Comparison of ENCODE assay signal across 11 cellular contexts in genomic region chr3:124826703-124827102, GRCh38.
DNase-seq lines count a peak whose midpoint lies in the region; ATAC-seq and TF ChIP-seq lines count a peak whose summit lies in the region.
"Had no signal": no experiment of that assay in that cellular context is flagged by ENCODE, and none has a peak within 500 bp of the region (broad histone marks: within the 10 kb centered on the region; RNA-seq: fewer than 3 reads in every experiment).

No MANE protein-coding gene starts in this region.

- DNase-seq in DMS53 (lab: John Stamatoyannopoulos, UW) (peak; percentile 25), DMS53 treated with DMSO at 0.1 percent for 48 hours (lab: John Stamatoyannopoulos, UW; ENCODE audit: unreplicated experiment) (no peak), astrocyte of the spinal cord (ENCODE audit: low read depth, low spot score) (peak; percentile 89), thoracic aorta (ENCODE audit: low spot score) (peak; percentile 34), activated T-cell treated with anti-CD3 and anti-CD28 coated beads for 4 hours (no peak)
- no peak for DNase-seq in activated CD4-positive, alpha-beta T cell treated with anti-CD3 and anti-CD28 coated beads, Interleukin-2, amount 10 ng/mL, durations not matched to agents 24 days and 14 days
- DNase-seq: GOT3 had no signal

- peaks cover 22% of the 10 kb centered on the region for H3K27me3 Mint-ChIP-seq in activated CD4-positive, alpha-beta T cell treated with anti-CD3 and anti-CD28 coated beads, Interleukin-2, amount 10 ng/mL, durations not matched to agents 24 days and 14 days

- no peaks in the 10 kb centered on the region for H3K4me1 Mint-ChIP-seq in activated CD4-positive, alpha-beta T cell treated with anti-CD3 and anti-CD28 coated beads, Interleukin-2, amount 10 ng/mL, durations not matched to agents 24 days and 14 days
- H3K4me1 Mint-ChIP-seq: central memory CD8-positive, alpha-beta T cell had no signal

- ATAC-seq in thoracic aorta (ENCODE audit: insufficient number of reproducible peaks, low FRiP score, low read depth) (peak; percentile 73), GM19455 (IDR thresholded peaks at IDR 0.05; ENCODE audit: unreplicated experiment) (no peak)

- no peak overlapping the region for H3K4me3 Mint-ChIP-seq in activated CD4-positive, alpha-beta T cell treated with anti-CD3 and anti-CD28 coated beads, Interleukin-2, amount 10 ng/mL, durations not matched to agents 24 days and 14 days
- H3K4me3 Mint-ChIP-seq: central memory CD8-positive, alpha-beta T cell; IgD-negative memory B cell had no signal

- H3K9me3 Mint-ChIP-seq in activated CD4-positive, alpha-beta T cell treated with anti-CD3 and anti-CD28 coated beads, Interleukin-2, amount 10 ng/mL, durations not matched to agents 24 days and 14 days = no peaks in the 10 kb centered on the region
- H3K9me3 Mint-ChIP-seq: central memory CD8-positive, alpha-beta T cell; IgD-negative memory B cell had no signal

- peaks cover 28% of the 10 kb centered on the region for H3K36me3 ChIP-seq in iPS-20b (ENCODE audit: insufficient read depth, low read depth, low read length)
- no peaks in the 10 kb centered on the region for H3K36me3 ChIP-seq in thoracic aorta

- intact Hi-C loops in activated CD4-positive, alpha-beta T cell treated with anti-CD3 and anti-CD28 coated beads, Interleukin-2, amount 10 ng/mL, durations not matched to agents 24 days and 14 days (cut with micrococcal nuclease) = no loop called here

- TF ChIP-seq CTCF in astrocyte of the spinal cord (IDR thresholded peaks at IDR 0.05; ENCODE audit: low read depth, low read length) (no peak), thoracic aorta (IDR thresholded peaks at IDR 0.05) (no peak)

- H3K9ac ChIP-seq in iPS-20b (ENCODE audit: low read depth, low read length) = peak overlapping the region; percentile 67

- peaks cover 45% of the 10 kb centered on the region for H3K4me1 ChIP-seq in iPS-20b (ENCODE audit: insufficient read depth, low read length)
- H3K4me1 ChIP-seq in thoracic aorta (ENCODE audit: control insufficient read depth in 1 of 2, low read depth in 2 of 2) = peaks cover 37 to 63% of the 10 kb centered on the region in 2 donors

- H3K27me3 ChIP-seq in iPS-20b (ENCODE audit: insufficient read depth, low read length) (no peaks in the 10 kb centered on the region), thoracic aorta (replicated peaks; ENCODE audit: insufficient read depth) (no peaks in the 10 kb centered on the region)

- no peak overlapping the region for H3K27ac ChIP-seq in iPS-20b (ENCODE audit: low read length)
- peak overlapping the region; percentile 67 to 74 for H3K27ac ChIP-seq in thoracic aorta

- H3K27ac Mint-ChIP-seq in activated CD4-positive, alpha-beta T cell treated with anti-CD3 and anti-CD28 coated beads, Interleukin-2, amount 10 ng/mL, durations not matched to agents 24 days and 14 days = no peak overlapping the region
- H3K27ac Mint-ChIP-seq: IgD-negative memory B cell had no signal

- H3K4me3 ChIP-seq in astrocyte of the spinal cord (ENCODE audit: low read depth, low read length) = no peak overlapping the region
- peak overlapping the region; percentile 47 for H3K4me3 ChIP-seq in iPS-20b (ENCODE audit: low read length)
- no peak overlapping the region for H3K4me3 ChIP-seq in thoracic aorta

- no peaks in the 10 kb centered on the region for H3K36me3 Mint-ChIP-seq in activated CD4-positive, alpha-beta T cell treated with anti-CD3 and anti-CD28 coated beads, Interleukin-2, amount 10 ng/mL, durations not matched to agents 24 days and 14 days (ENCODE audit: low read depth)
- H3K36me3 Mint-ChIP-seq: IgD-negative memory B cell had no signal

- in situ Hi-C loops in astrocyte of the spinal cord (cut with HindIII; ENCODE audit: low sequenced_read_pairs) = no loop called here

- H3K9me3 ChIP-seq in iPS-20b (ENCODE audit: insufficient read depth, low read depth, low read length) (no peaks in the 10 kb centered on the region), thoracic aorta (no peaks in the 10 kb centered on the region)

Comparison
In these comparisons a context has a peak if more than half of its experiments do, and no peak if none do; other contexts are left out.
1. DNase-seq: peak in DMS53 (single experiment), astrocyte of the spinal cord (single experiment) and thoracic aorta (single experiment); none in DMS53 treated with DMSO at 0.1 percent for 48 hours (single experiment), activated T-cell treated with anti-CD3 and anti-CD28 coated beads for 4 hours (single experiment) and activated CD4-positive, alpha-beta T cell treated with anti-CD3 and anti-CD28 coated beads, Interleukin-2, amount 10 ng/mL, durations not matched to agents 24 days and 14 days (single experiment).